Comparison of ENCODE assay signal across 15 cellular contexts in genomic region chr6:13760948-13761347, GRCh38. TPM values are rescaled to one million over a fixed set of nuclear protein-coding genes. Genes with fewer than 3 reads are reported as not detected.
DNase-seq lines count a peak whose midpoint lies in the region; ATAC-seq, FAIRE-seq and TF ChIP-seq lines count a peak whose summit lies in the region.
"Had no signal": no experiment of that assay in that cellular context is flagged by ENCODE, and none has a peak within 500 bp of the region (broad histone marks: within the 10 kb centered on the region; RNA-seq: fewer than 3 reads in every experiment).

No MANE protein-coding gene starts in this region.

- peak overlapping the region; percentile 96 for H3K27ac Mint-ChIP-seq in astrocyte (ENCODE audit: unreplicated experiment)
- no peak overlapping the region for H3K27ac Mint-ChIP-seq in activated CD4-positive, alpha-beta memory T cell treated with anti-CD3 and anti-CD28 coated beads, Interleukin-2, amount 10 ng/mL, durations not matched to agents 7 days and 5 days

- H3K36me3 Mint-ChIP-seq in astrocyte (ENCODE audit: low read depth, unreplicated experiment): no peaks in the 10 kb centered on the region
- H3K36me3 Mint-ChIP-seq in activated CD4-positive, alpha-beta memory T cell treated with anti-CD3 and anti-CD28 coated beads, Interleukin-2, amount 10 ng/mL, durations not matched to agents 7 days and 5 days (ENCODE audit: low read depth): no peaks in the 10 kb centered on the region

- no peak for FAIRE-seq in astrocyte (lab: Jason Lieb, UNC)
- FAIRE-seq: D721Med had no signal

- no peaks in the 10 kb centered on the region for H4K20me1 ChIP-seq in astrocyte (ENCODE audit: insufficient read depth, low read length)

- H3K9ac ChIP-seq in astrocyte (ENCODE audit: low read length): no peak overlapping the region

- H3K27ac ChIP-seq in astrocyte (ENCODE audit: low read depth, low read length): no peak overlapping the region
- peak overlapping the region in 1 of 10 donors; percentile 12 for H3K27ac ChIP-seq in heart right ventricle

- WGBS in heart right ventricle, 2 donors: 36 to 54% methylated on average over 5 of the region's 5 CpGs

- peaks cover 19% of the 10 kb centered on the region for H3K4me1 Mint-ChIP-seq in astrocyte (ENCODE audit: low read depth, unreplicated experiment)
- H3K4me1 Mint-ChIP-seq in activated CD4-positive, alpha-beta memory T cell treated with anti-CD3 and anti-CD28 coated beads, Interleukin-2, amount 10 ng/mL, durations not matched to agents 7 days and 5 days: peaks cover 42% of the 10 kb centered on the region

- DNase-seq in EL: peak; percentile 16
- peak; percentile 22 for DNase-seq in astrocyte (ENCODE audit: low read depth)
- peak in 1 of 2 donors; percentile 28 for DNase-seq in heart right ventricle
- DNase-seq in skeletal muscle cell (ENCODE audit: low read depth): peak; percentile 77
- no peak for DNase-seq in NCI-H2081 (lab: John Stamatoyannopoulos, UW)
- no peak for DNase-seq in putamen (ENCODE audit: low spot score)
- DNase-seq in Kasumi-1 (lab: John Stamatoyannopoulos, UW): no peak
- DNase-seq in activated CD4-positive, alpha-beta memory T cell treated with anti-CD3 and anti-CD28 coated beads, Interleukin-2, amount 10 ng/mL, durations not matched to agents 7 days and 5 days: no peak
- DNase-seq: hypothalamus; KG1; naive thymus-derived CD4-positive, alpha-beta T cell; NCI-H524 treated with DMSO at 0.1 percent for 48 hours; stimulated activated CD4-positive, alpha-beta T cell treated with anti-CD3 and anti-CD28 coated beads, Interleukin-1b, Interleukin-23, amount 100 ng/mL, for 48 hours; T-helper 1 cell had no signal

- ATAC-seq in heart right ventricle: peak; percentile 62 to 86 (median 82)
- ATAC-seq: naive thymus-derived CD4-positive, alpha-beta T cell had no signal

- H3K4me3 ChIP-seq in astrocyte (ENCODE audit: insufficient read depth, low read depth, low read length) (no peak overlapping the region), heart right ventricle (no peak overlapping the region), skeletal muscle cell (ENCODE audit: low read depth, low read length) (no peak overlapping the region)

- no peak overlapping the region for H3K4me3 Mint-ChIP-seq in astrocyte (ENCODE audit: unreplicated experiment)
- no peak overlapping the region for H3K4me3 Mint-ChIP-seq in activated CD4-positive, alpha-beta memory T cell treated with anti-CD3 and anti-CD28 coated beads, Interleukin-2, amount 10 ng/mL, durations not matched to agents 7 days and 5 days

- no peak overlapping the region for H3K4me2 ChIP-seq in astrocyte (ENCODE audit: low read length)

- peaks cover 10% of the 10 kb centered on the region for H3K9me3 Mint-ChIP-seq in astrocyte (ENCODE audit: unreplicated experiment)
- H3K9me3 Mint-ChIP-seq in activated CD4-positive, alpha-beta memory T cell treated with anti-CD3 and anti-CD28 coated beads, Interleukin-2, amount 10 ng/mL, durations not matched to agents 7 days and 5 days: peaks cover 2% of the 10 kb centered on the region

- CTCF ChIA-PET in activated CD4-positive, alpha-beta memory T cell treated with anti-CD3 and anti-CD28 coated beads, Interleukin-2, amount 10 ng/mL, durations not matched to agents 7 days and 5 days (lab: Charles Lee): interaction anchor here (1.1 kb wide), 1 partner anchor 66 kb away, joined by 5 read pairs; no protein-coding TSS in a partner anchor

- H2AFZ ChIP-seq in astrocyte (ENCODE audit: low read depth, low read length): no peak overlapping the region

- intact Hi-C loops in heart right ventricle (cut with DNase I): loop anchor here in 2 of 10 donors (5.0 to 10.0 kb wide), 3 partner anchors 46 to 146 kb away; partner anchors contain the start of genes RANBP9 (in 2 of the 2) and NOL7 (in 1 of the 2)

- H3K36me3 ChIP-seq in astrocyte (ENCODE audit: insufficient read depth, low read length) (no peaks in the 10 kb centered on the region), heart right ventricle (no peaks in the 10 kb centered on the region)

- H3K27me3 Mint-ChIP-seq in astrocyte (ENCODE audit: low read depth, unreplicated experiment): peaks cover 11% of the 10 kb centered on the region
- H3K27me3 Mint-ChIP-seq in activated CD4-positive, alpha-beta memory T cell treated with anti-CD3 and anti-CD28 coated beads, Interleukin-2, amount 10 ng/mL, durations not matched to agents 7 days and 5 days: no peaks in the 10 kb centered on the region

- H3K79me2 ChIP-seq in astrocyte (ENCODE audit: insufficient read depth, low read length): no peaks in the 10 kb centered on the region

- POLR2A ChIA-PET in activated CD4-positive, alpha-beta memory T cell treated with anti-CD3 and anti-CD28 coated beads, Interleukin-2, amount 10 ng/mL, durations not matched to agents 7 days and 5 days (lab: Charles Lee): no interaction called here

- H3K27me3 ChIP-seq in astrocyte (ENCODE audit: insufficient read depth, low read length) (no peaks in the 10 kb centered on the region), heart right ventricle (no peaks in the 10 kb centered on the region)

- H3K4me1 ChIP-seq in astrocyte (ENCODE audit: insufficient read depth, low read length) (peaks cover 4% of the 10 kb centered on the region), heart right ventricle (peaks cover 0 to 34% (median 10%) of the 10 kb centered on the region in 9 donors)

- H3K9me3 ChIP-seq in astrocyte (ENCODE audit: insufficient read depth, low read depth, low read length) (peaks cover 3% of the 10 kb centered on the region), heart right ventricle (peaks cover 0 to 9% (median 0%) of the 10 kb centered on the region in 11 donors)

- TF ChIP-seq CTCF in astrocyte (IDR thresholded peaks at IDR 0.05; ENCODE audit: insufficient read depth, low read depth, low read length) (no peak), heart right ventricle (IDR thresholded peaks at IDR 0.05) (no peak)

RNA-seq across cellular contexts. Expression of gene RANBP9, which starts 49.3 kb away (rescaled TPM):
- 42.1 and 43.7 TPM in 2 replicates for total RNA-seq in astrocyte
- 10 to 100 TPM; 29.4 to 41.6 (median 35.9) TPM for total RNA-seq in heart right ventricle
- 10 to 100 TPM; 10.0 to 17.2 TPM for polyA plus RNA-seq in heart right ventricle
- 10 to 100 TPM; 66.8 to 69.1 TPM for total RNA-seq in activated CD4-positive, alpha-beta memory T cell treated with anti-CD3 and anti-CD28 coated beads, Interleukin-2, amount 10 ng/mL, durations not matched to agents 7 days and 5 days

RNA-seq across cellular contexts. Expression of gene MCUR1, which starts 53.4 kb away (rescaled TPM):
- total RNA-seq in astrocyte: 21.5 and 21.8 TPM in 2 replicates
- total RNA-seq in heart right ventricle: 10 to 100 TPM; 25.2 to 40.8 (median 32.7) TPM
- 10 to 100 TPM; 17.2 to 81.6 TPM for polyA plus RNA-seq in heart right ventricle
- total RNA-seq in activated CD4-positive, alpha-beta memory T cell treated with anti-CD3 and anti-CD28 coated beads, Interleukin-2, amount 10 ng/mL, durations not matched to agents 7 days and 5 days: 10 to 100 TPM; 23.1 to 23.4 TPM

Comparison
In these comparisons a context has a peak if more than half of its experiments do, and no peak if none do; other contexts are left out.
1. DNase-seq: peak in EL (single experiment), astrocyte (single experiment) and skeletal muscle cell (single experiment); none in NCI-H2081 (0 of 2), putamen (single experiment), Kasumi-1 (0 of 2) and activated CD4-positive, alpha-beta memory T cell treated with anti-CD3 and anti-CD28 coated beads, Interleukin-2, amount 10 ng/mL, durations not matched to agents 7 days and 5 days (single experiment).